ENCODE assay signal across 11 cellular contexts in the genomic region with DNA sequence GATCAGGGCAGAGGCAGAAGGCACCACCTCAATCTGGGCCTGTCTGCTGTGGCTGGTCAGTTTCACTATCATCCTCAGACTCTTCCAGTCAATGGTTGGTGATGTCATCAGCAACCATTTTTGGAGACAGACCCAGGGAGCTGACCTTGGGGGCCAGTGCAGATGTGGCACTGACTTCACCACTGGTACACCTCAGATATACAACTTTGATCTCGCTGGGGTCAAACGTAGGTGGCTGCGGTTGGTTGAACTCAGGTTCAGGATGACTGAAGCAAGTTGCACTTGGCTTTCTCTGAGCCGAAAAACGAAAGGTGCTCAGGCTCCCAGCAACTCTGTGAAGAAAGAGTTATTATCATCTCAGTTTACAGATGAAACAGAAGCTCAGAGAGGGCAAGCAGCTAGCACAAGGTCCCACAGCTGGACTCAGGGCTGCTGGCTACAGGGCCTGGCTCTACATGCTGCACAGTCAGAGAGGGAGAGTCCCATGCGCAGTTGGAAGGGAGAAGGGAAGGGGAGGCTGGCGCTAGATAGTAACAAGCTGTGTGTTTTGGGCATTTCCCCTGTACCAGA. TPM values are rescaled to one million over a fixed set of nuclear protein-coding genes. Genes with fewer than 3 reads are reported as not detected.
DNase-seq lines count a peak whose midpoint lies in the region; ATAC-seq and TF ChIP-seq lines count a peak whose summit lies in the region.
"Had no signal": no experiment of that assay in that cellular context is flagged by ENCODE, and none has a peak within 500 bp of the region (broad histone marks: within the 10 kb centered on the region; RNA-seq: fewer than 3 reads in every experiment).

No MANE protein-coding gene starts in this region.

- intact Hi-C loops in PC-9 (cut with micrococcal nuclease; ENCODE audit: unreplicated experiment), result no loop called here

- no TSS peak for BruUV-seq in PC-9 (replicated peaks; lab: Mats Ljungman, UMichigan)

- ATAC-seq in GM19324 (IDR thresholded peaks at IDR 0.05; ENCODE audit: low FRiP score, unreplicated experiment) (peak; percentile 90), HG02938 (IDR thresholded peaks at IDR 0.05; ENCODE audit: unreplicated experiment) (peak; percentile 96)

- H2AFZ ChIP-seq in PC-9, result no peak overlapping the region

- DNase-seq in EL, result peak; percentile 13
- no peak for DNase-seq in PC-9
- DNase-seq in NCI-H2107 treated with DMSO at 0.1 percent for 48 hours (lab: John Stamatoyannopoulos, UW; ENCODE audit: unreplicated experiment), result no peak
- no peak for DNase-seq in stimulated activated CD4-positive, alpha-beta T cell treated with anti-CD3 and anti-CD28 coated beads, Interleukin-4, amount 100 ng/mL, for 4 hours
- DNase-seq in G401 (ENCODE audit: low spot score), result no peak
- no peak for DNase-seq in SIG-M5 treated with dmso at 0.1 percent for 504 hours (lab: John Stamatoyannopoulos, UW; ENCODE audit: unreplicated experiment)
- DNase-seq: NK-92 treated with Interleukin-12 subunit alpha and Interleukin-12 subunit beta, amount 100 ng/mL, for 24 hours had no signal

- no peak overlapping the region for H3K4me3 ChIP-seq in PC-9
- H3K4me3 ChIP-seq: BLaER1 treated with 17β-estradiol and CSF1 and Interleukin-3, amounts not matched to agents 10 nM and 100 nM had no signal

- TF ChIP-seq CTCF in PC-9 (conservative IDR thresholded peaks at IDR 0.05), result no peak

- no peaks in the 10 kb centered on the region for H3K36me3 ChIP-seq in PC-9 (ENCODE audit: low read depth)

- H3K9me3 ChIP-seq in PC-9 (ENCODE audit: insufficient read depth, low read depth), result no peaks in the 10 kb centered on the region

- peaks cover 21% of the 10 kb centered on the region for H3K4me1 ChIP-seq in PC-9 (replicated peaks; ENCODE audit: insufficient read depth)

- H3F3A ChIP-seq in PC-9 (ENCODE audit: insufficient read depth, low read depth), result peaks cover 20% of the 10 kb centered on the region

- no peaks in the 10 kb centered on the region for H3K79me2 ChIP-seq in PC-9 (ENCODE audit: low read depth)

- H3K27ac ChIP-seq in PC-9, result peak overlapping the region; percentile 39; the same call in 1 of the 2 replicates
- H3K27ac ChIP-seq: HL-60 had no signal

- no peak overlapping the region for H3K4me2 ChIP-seq in PC-9

- no peaks in the 10 kb centered on the region for H3K9me2 ChIP-seq in PC-9 (ENCODE audit: insufficient read depth)

- no peaks in the 10 kb centered on the region for H4K20me1 ChIP-seq in PC-9 (ENCODE audit: insufficient read depth)
- H4K20me1 ChIP-seq: BLaER1 treated with 17β-estradiol and CSF1 and Interleukin-3, amounts not matched to agents 10 nM and 100 nM had no signal

- POLR2A ChIA-PET in PC-9 (lab: Charles Lee; ENCODE audit: unreplicated experiment), result no interaction called here

- in situ Hi-C loops in G401 (cut with HindIII; ENCODE audit: low sequenced_read_pairs), result no loop called here

- CTCF ChIA-PET in PC-9 (lab: Charles Lee), result no interaction called here

- no peaks in the 10 kb centered on the region for H3K27me3 ChIP-seq in PC-9 (ENCODE audit: insufficient read depth, low read depth)
- H3K27me3 ChIP-seq: BLaER1 treated with 17β-estradiol and CSF1 and Interleukin-3, amounts not matched to agents 10 nM and 100 nM had no signal

RNA-seq across cellular contexts. Expression of a gene that starts 27.2 kb away (rescaled TPM):
- 9.8 and 12.2 TPM in 2 replicates for total RNA-seq in PC-9 (2021)
- total RNA-seq in G401 (2014; rRNA removed; shearing (Covaris generic)), result 11.4 and 17.4 TPM in 2 replicates

RNA-seq across cellular contexts. Expression of a gene that starts 27.6 kb away (rescaled TPM):
- 68.0 and 90.9 TPM in 2 replicates for total RNA-seq in PC-9 (2021)
- total RNA-seq in G401 (2014; rRNA removed; shearing (Covaris generic)), result 50.2 and 58.7 TPM in 2 replicates

RNA-seq across cellular contexts. Expression of a gene that starts 49.2 kb away (rescaled TPM):
- total RNA-seq in PC-9 (2021), result 152 and 196 TPM in 2 replicates
- 473 and 615 TPM in 2 replicates for total RNA-seq in G401 (2014; rRNA removed; shearing (Covaris generic))
